ENCODE assay signal across 25 cellular contexts in genomic region chr6:157767071-157767750, GRCh38. TPM values are rescaled to one million over a fixed set of nuclear protein-coding genes. Genes with fewer than 3 reads are reported as not detected.
A peak's percentile ranks its signal among the peaks of the same experiment; 100 is the strongest.
DNase-seq lines count a peak whose midpoint lies in the region; ATAC-seq, FAIRE-seq and TF ChIP-seq lines count a peak whose summit lies in the region.
"Had no signal": no experiment of that assay in that cellular context is flagged by ENCODE, and none has a peak within 500 bp of the region (broad histone marks: within the 10 kb centered on the region; RNA-seq: fewer than 3 reads in every experiment).

No MANE protein-coding gene starts in this region.

- H3K4me3 Mint-ChIP-seq in CD4-positive, CD25-positive, alpha-beta regulatory T cell, result no peak overlapping the region
- no peak overlapping the region for H3K4me3 Mint-ChIP-seq in stimulated activated effector memory CD8-positive, alpha-beta T cell treated with anti-CD3 and anti-CD28 coated beads, Interleukin-12 subunit alpha, Interleukin-12 subunit beta, amount 100 ng/mL, for 72 hours
- H3K4me3 Mint-ChIP-seq: activated T-cell treated with anti-CD3 and anti-CD28 coated beads, Interleukin-2, amount 50 U/mL, for 4 hours; central memory CD8-positive, alpha-beta T cell had no signal

- H3K9me3 Mint-ChIP-seq in CD4-positive, CD25-positive, alpha-beta regulatory T cell, result no peaks in the 10 kb centered on the region
- no peaks in the 10 kb centered on the region for H3K9me3 Mint-ChIP-seq in stimulated activated effector memory CD8-positive, alpha-beta T cell treated with anti-CD3 and anti-CD28 coated beads, Interleukin-12 subunit alpha, Interleukin-12 subunit beta, amount 100 ng/mL, for 72 hours
- H3K9me3 Mint-ChIP-seq: activated T-cell treated with anti-CD3 and anti-CD28 coated beads, Interleukin-2, amount 50 U/mL, for 4 hours; central memory CD8-positive, alpha-beta T cell had no signal

- no peak overlapping the region for H2BK20ac ChIP-seq in H1 (ENCODE audit: low read length)

- no peak for TF ChIP-seq RAD21 in H1 (IDR thresholded peaks at IDR 0.05 in 1 of 2, conservative IDR thresholded peaks at IDR 0.05 in 1 of 2; ENCODE audit: low read depth in 2 of 2, low read length in 2 of 2)

- H3K4me1 ChIP-seq in CD4-positive, CD25-positive, alpha-beta regulatory T cell (ENCODE audit: control insufficient read depth, insufficient read depth, low read length, poor library complexity, severe bottlenecking), result peaks cover 51% of the 10 kb centered on the region
- H3K4me1 ChIP-seq in Panc1 (ENCODE audit: control insufficient read depth, insufficient read depth, low read length) (peaks cover 50% of the 10 kb centered on the region), H1 (replicated peaks in 1 of 4; ENCODE audit: control insufficient read depth in 3 of 4, insufficient read depth in 4 of 4, low read length in 3 of 4) (peaks cover 11 to 17% (median 12%) of the 10 kb centered on the region in 4 experiments; a peak in 6 of 7 replicates), OCI-LY7 (ENCODE audit: insufficient read depth, low read length, poor library complexity, severe bottlenecking) (peaks cover 57% of the 10 kb centered on the region)

- no peak overlapping the region; the same call in 1 of the 2 replicates for H4K8ac ChIP-seq in H1 (ENCODE audit: extremely low read depth, insufficient read depth, low read length)

- H3K36me3 ChIP-seq in CD4-positive, CD25-positive, alpha-beta regulatory T cell (ENCODE audit: control insufficient read depth, insufficient read depth, low read length), result no peaks in the 10 kb centered on the region
- no peaks in the 10 kb centered on the region for H3K36me3 ChIP-seq in Panc1 (ENCODE audit: control insufficient read depth, insufficient read depth, low read length)
- no peaks in the 10 kb centered on the region for H3K36me3 ChIP-seq in H1 (ENCODE audit: control insufficient read depth in 2 of 4, insufficient read depth in 4 of 4, low read length in 3 of 4)
- no peaks in the 10 kb centered on the region for H3K36me3 ChIP-seq in OCI-LY7 (ENCODE audit: insufficient read depth, low read length)
- H3K36me3 ChIP-seq: heart left ventricle had no signal

- TF ChIP-seq POLR2A in H1 (IDR thresholded peaks at IDR 0.05; ENCODE audit: control extremely low read depth in 1 of 2, low read depth in 2 of 2, low read length in 2 of 2), result no peak

- no peak overlapping the region for H2AK5ac ChIP-seq in H1 (ENCODE audit: low read depth, low read length)

- FAIRE-seq in H1 (lab: Jason Lieb, UNC), result no peak
- FAIRE-seq: GM12891 had no signal

- no peak overlapping the region for H4K91ac ChIP-seq in H1 (replicated peaks; ENCODE audit: insufficient read length, low read length)

- WGBS in H1 (ENCODE audit: extremely low coverage in 1 of 2, insufficient coverage in 1 of 2, insufficient read length in 1 of 2, insufficient replicate concordance in 2 of 2, low coverage in 1 of 2, low lambda C conversion rate in 2 of 2, missing lambda C conversion rate in 1 of 2), 2 experiments, result 89% methylated on average over 10 of the region's 10 CpGs; no CpG with 5 or more reads in 1 of the 2 experiments

- intact Hi-C loops in Panc1 (cut with micrococcal nuclease; ENCODE audit: unreplicated experiment), result no loop called here
- intact Hi-C loops in OCI-LY7 (cut with micrococcal nuclease; ENCODE audit: unreplicated experiment), result loop anchor here (10.0 kb wide), 2 partner anchors 202 to 442 kb away; partner anchors contain the start of gene TMEM242

- H3K4me3 ChIP-seq in CD4-positive, CD25-positive, alpha-beta regulatory T cell (ENCODE audit: low read depth, low read length), result no peak overlapping the region
- H3K4me3 ChIP-seq in Panc1 (ENCODE audit: low read depth in 2 of 2, low read length in 2 of 2) (no peak overlapping the region), H1 (ENCODE audit: extremely low read depth in 1 of 4, insufficient read depth in 2 of 4, low read depth in 3 of 4, low read length in 4 of 4) (no peak overlapping the region), OCI-LY7 (ENCODE audit: low read depth, low read length, poor library complexity, severe bottlenecking) (no peak overlapping the region)
- H3K4me3 ChIP-seq: heart left ventricle, testis had no signal

- no peak overlapping the region for H3K18ac ChIP-seq in H1 (ENCODE audit: extremely low read depth, low read length)

- no peak for ATAC-seq in CD4-positive, CD25-positive, alpha-beta regulatory T cell (ENCODE audit: low read depth in 2 of 2)
- ATAC-seq in Panc1, result no peak
- no peak for ATAC-seq in stimulated activated effector memory CD8-positive, alpha-beta T cell treated with anti-CD3 and anti-CD28 coated beads, Interleukin-12 subunit alpha, Interleukin-12 subunit beta, amount 100 ng/mL, for 72 hours
- no peak for ATAC-seq in HG03108 (IDR thresholded peaks at IDR 0.05; ENCODE audit: unreplicated experiment)
- ATAC-seq: activated T-cell treated with anti-CD3 and anti-CD28 coated beads, Interleukin-2, amount 50 U/mL, for 4 hours; heart left ventricle; left cardiac atrium; SK-N-SH treated with all-trans-retinoic acid at 6 μM for 48 hours had no signal

- H2BK120ac ChIP-seq in H1 (replicated peaks; ENCODE audit: low read depth, low read length), result no peak overlapping the region

- POLR2A ChIA-PET in Panc1 (lab: Charles Lee) (no interaction called here), H1 (lab: Charles Lee; ENCODE audit: partially characterized antibody) (no interaction called here), OCI-LY7 (lab: Charles Lee) (interaction anchor here (0.6 kb wide), 1 partner anchor 111 kb away, joined by 5 read pairs; no protein-coding TSS in a partner anchor)

- peaks cover 12% of the 10 kb centered on the region for H3K27me3 Mint-ChIP-seq in CD4-positive, CD25-positive, alpha-beta regulatory T cell
- H3K27me3 Mint-ChIP-seq: progenitor cell of endocrine pancreas had no signal

- no peak overlapping the region for H3K14ac ChIP-seq in H1 (ENCODE audit: insufficient read length)

- no peak overlapping the region for H3K4me2 ChIP-seq in H1 (ENCODE audit: insufficient read depth in 1 of 2, low read depth in 2 of 2, low read length in 2 of 2)
- no peak overlapping the region; the same call in 1 of the 2 replicates for H3K4me2 ChIP-seq in OCI-LY7 (ENCODE audit: low read length)

- BruUV-seq in Panc1 (replicated peaks; lab: Mats Ljungman, UMichigan) (no TSS peak), OCI-LY7 (replicated peaks; lab: Mats Ljungman, UMichigan) (no TSS peak)

- no peak for TF ChIP-seq EP300 in H1 (IDR thresholded peaks at IDR 0.05; ENCODE audit: borderline replicate concordance in 1 of 2, low read depth in 2 of 2, low read length in 2 of 2)

- in situ Hi-C loops in Panc1 (cut with HindIII; ENCODE audit: low pct_unique_long_range_greater_than_20kb, low sequenced_read_pairs), result loop anchor here (25.0 kb wide), 1 partner anchor 95 kb away; no protein-coding TSS in a partner anchor
- in situ Hi-C loops in GM13976 (cut with MboI; ENCODE audit: low sequenced_read_pairs, unreplicated experiment), result no loop called here
- in situ Hi-C loops in GM13977 (cut with MboI; ENCODE audit: low pct_unique_long_range_greater_than_20kb, low sequenced_read_pairs, unreplicated experiment), result no loop called here

- peaks cover 25 to 64% (median 45%) of the 10 kb centered on the region in 4 donors for H3K4me1 Mint-ChIP-seq in CD4-positive, CD25-positive, alpha-beta regulatory T cell
- H3K4me1 Mint-ChIP-seq in stimulated activated effector memory CD8-positive, alpha-beta T cell treated with anti-CD3 and anti-CD28 coated beads, Interleukin-12 subunit alpha, Interleukin-12 subunit beta, amount 100 ng/mL, for 72 hours, result peaks cover 67% of the 10 kb centered on the region

- CTCF ChIA-PET in Panc1 (lab: Charles Lee), result no interaction called here
- CTCF ChIA-PET in H1 (lab: Charles Lee; ENCODE audit: partially characterized antibody), result interaction anchor here (1.7 kb wide), 1 partner anchor 98 kb away, joined by 4 read pairs; no protein-coding TSS in a partner anchor
- CTCF ChIA-PET in OCI-LY7 (lab: Charles Lee; ENCODE audit: unreplicated experiment), result no interaction called here

- no peak overlapping the region for H2BK5ac ChIP-seq in H1 (ENCODE audit: low read depth, low read length)

- no peak overlapping the region for H2BK15ac ChIP-seq in H1 (ENCODE audit: low read length)

- H2BK12ac ChIP-seq in H1 (ENCODE audit: low read depth, low read length), result no peak overlapping the region

- no peaks in the 10 kb centered on the region for H3K9me2 ChIP-seq in OCI-LY7 (ENCODE audit: insufficient read depth, low read length)

- H3K23ac ChIP-seq in H1 (ENCODE audit: insufficient read length), result no peak overlapping the region

- no peak overlapping the region for H4K5ac ChIP-seq in H1 (ENCODE audit: insufficient read length, low read depth, low read length)

- no peak for DNase-seq in CD4-positive, CD25-positive, alpha-beta regulatory T cell
- DNase-seq in Panc1 (ENCODE audit: low read depth, low spot score), result no peak
- DNase-seq in H1 (ENCODE audit: low read depth in 1 of 2, low spot score in 2 of 2), result no peak
- DNase-seq in stimulated activated effector memory CD8-positive, alpha-beta T cell treated with anti-CD3 and anti-CD28 coated beads, Interleukin-12 subunit alpha, Interleukin-12 subunit beta, amount 100 ng/mL, for 72 hours (ENCODE audit: low spot score in 2 of 2), result no peak
- DNase-seq in GM13976 (ENCODE audit: low spot score), result no peak
- no peak for DNase-seq in GM13977 (ENCODE audit: low spot score)
- DNase-seq in OCI-LY7 (ENCODE audit: low spot score), result no peak
- DNase-seq: activated CD8-positive, alpha-beta memory T cell treated with anti-CD3 and anti-CD28 coated beads for 24 hours; activated naive CD4-positive, alpha-beta T cell treated with anti-CD3 and anti-CD28 coated beads, Interleukin-2, amount 50 U/mL, for 16 hours; activated T-cell treated with anti-CD3 and anti-CD28 coated beads, Interleukin-2, amount 50 U/mL, for 4 hours; Caco-2; DND-41; GOT3; heart left ventricle; left cardiac atrium; NCI-H1436 treated with DMSO at 0.1 percent for 48 hours; NCI-H2171 treated with DMSO at 0.1 percent for 48 hours; NCI-H524 treated with DMSO at 0.1 percent for 48 hours; T-helper 9 cell; testis had no signal

- H3K9ac ChIP-seq in H1 (replicated peaks in 1 of 4; ENCODE audit: extremely low read depth in 1 of 4, low read depth in 3 of 4, low read length in 3 of 4), result no peak overlapping the region

- H3K27ac Mint-ChIP-seq in CD4-positive, CD25-positive, alpha-beta regulatory T cell, result peak overlapping the region; percentile 39 to 98 (median 80)
- peak overlapping the region; percentile 58 for H3K27ac Mint-ChIP-seq in stimulated activated effector memory CD8-positive, alpha-beta T cell treated with anti-CD3 and anti-CD28 coated beads, Interleukin-12 subunit alpha, Interleukin-12 subunit beta, amount 100 ng/mL, for 72 hours
- H3K27ac Mint-ChIP-seq: progenitor cell of endocrine pancreas had no signal

- TF ChIP-seq CTCF in Panc1 (IDR thresholded peaks at IDR 0.05) (no peak), H1 (IDR thresholded peaks at IDR 0.05; ENCODE audit: control extremely low read depth in 1 of 3, insufficient read depth in 1 of 3, low read depth in 1 of 3, low read length in 3 of 3) (no peak), GM13976 (IDR thresholded peaks at IDR 0.05; ENCODE audit: borderline replicate concordance, control extremely low read depth, extremely low read depth, insufficient read depth, missing control alignments) (no peak), GM13977 (IDR thresholded peaks at IDR 0.05; ENCODE audit: extremely low read depth, insufficient read depth, missing control alignments) (no peak), OCI-LY7 (conservative IDR thresholded peaks at IDR 0.05; ENCODE audit: low read length) (no peak)

- H3K9me3 ChIP-seq in CD4-positive, CD25-positive, alpha-beta regulatory T cell (ENCODE audit: control insufficient read depth in 2 of 2, low read length in 2 of 2), result no peaks in the 10 kb centered on the region
- H3K9me3 ChIP-seq in Panc1 (ENCODE audit: control insufficient read depth, insufficient read depth, low read depth, low read length), result no peaks in the 10 kb centered on the region
- no peaks in the 10 kb centered on the region for H3K9me3 ChIP-seq in H1 (ENCODE audit: insufficient read depth in 2 of 2, low read depth in 1 of 2, low read length in 1 of 2)
- H3K9me3 ChIP-seq in OCI-LY7 (ENCODE audit: low read length), result no peaks in the 10 kb centered on the region
- H3K9me3 ChIP-seq: Caco-2, heart left ventricle, testis had no signal

- no peaks in the 10 kb centered on the region for H3K79me2 ChIP-seq in H1 (ENCODE audit: control insufficient read depth in 1 of 2, insufficient read depth in 2 of 2, low read length in 2 of 2)
- H3K79me2 ChIP-seq in OCI-LY7 (ENCODE audit: insufficient read depth, low read depth, low read length), result no peaks in the 10 kb centered on the region

- H3K27ac ChIP-seq in CD4-positive, CD25-positive, alpha-beta regulatory T cell (ENCODE audit: insufficient read depth, low read length, poor library complexity, severe bottlenecking), result no peak overlapping the region
- peak overlapping the region; percentile 37; the same call in 1 of the 2 replicates for H3K27ac ChIP-seq in Panc1 (ENCODE audit: low read length)
- H3K27ac ChIP-seq in H1 (ENCODE audit: low read depth, low read length), result no peak overlapping the region
- no peak overlapping the region for H3K27ac ChIP-seq in OCI-LY7 (ENCODE audit: low read depth, low read length, poor library complexity, severe bottlenecking)

- no peaks in the 10 kb centered on the region for H3K79me1 ChIP-seq in H1 (ENCODE audit: low read depth, low read length)

- no peak overlapping the region for H3K4ac ChIP-seq in H1 (replicated peaks; ENCODE audit: insufficient read length, low read depth, low read length)

- H4K20me1 ChIP-seq in H1 (replicated peaks in 1 of 2; ENCODE audit: control insufficient read depth in 1 of 2, insufficient read depth in 2 of 2, low read length in 2 of 2), result no peaks in the 10 kb centered on the region
- 0 out of 2 replicates have a peak, but pooled peaks cover 3% of the 10 kb centered on the region for H4K20me1 ChIP-seq in OCI-LY7 (ENCODE audit: insufficient read depth, low read length)

- H3K27me3 ChIP-seq in CD4-positive, CD25-positive, alpha-beta regulatory T cell (ENCODE audit: control insufficient read depth, insufficient read depth, low read length), result no peaks in the 10 kb centered on the region
- H3K27me3 ChIP-seq in Panc1 (ENCODE audit: control insufficient read depth, insufficient read depth, low read length) (no peaks in the 10 kb centered on the region), H1 (replicated peaks in 1 of 4; ENCODE audit: control insufficient read depth in 3 of 4, extremely low read depth in 1 of 4, insufficient read depth in 3 of 4, low read length in 3 of 4) (no peaks in the 10 kb centered on the region)
- H3K27me3 ChIP-seq: heart left ventricle, testis had no signal

- H3K23me2 ChIP-seq in H1 (ENCODE audit: low read depth, low read length), result no peaks in the 10 kb centered on the region; the same call in 1 of the 2 replicates

- H2AFZ ChIP-seq in H1 (ENCODE audit: low read length) (no peak overlapping the region), OCI-LY7 (ENCODE audit: low read length) (no peak overlapping the region)

- H3K56ac ChIP-seq in H1 (replicated peaks; ENCODE audit: insufficient read length, low read depth, low read length), result no peak overlapping the region

- H3K36me3 Mint-ChIP-seq in CD4-positive, CD25-positive, alpha-beta regulatory T cell, result no peaks in the 10 kb centered on the region
- peaks cover 8% of the 10 kb centered on the region for H3K36me3 Mint-ChIP-seq in stimulated activated effector memory CD8-positive, alpha-beta T cell treated with anti-CD3 and anti-CD28 coated beads, Interleukin-12 subunit alpha, Interleukin-12 subunit beta, amount 100 ng/mL, for 72 hours

RNA-seq across cellular contexts. Expression of gene SNX9, which starts 55.8 kb away (rescaled TPM):
- 31.6 TPM for total RNA-seq in CD4-positive, CD25-positive, alpha-beta regulatory T cell
- 10 to 100 TPM; 16.4 to 23.5 (median 19.9) TPM for polyA plus RNA-seq in CD4-positive, CD25-positive, alpha-beta regulatory T cell
- 46.0 TPM for total RNA-seq in Panc1 (2021; ENCODE audit: unreplicated experiment)
- 37.4 TPM for polyA plus RNA-seq in Panc1 (2012; ENCODE audit: insufficient read length)
- 23.1 and 23.2 TPM in 2 replicates for total RNA-seq in H1 (2021; fragmentation: NEBNext Ultra II Directional; extraction: Animal tissue kit (Norgen Biotek cat#: 25700))
- polyA plus RNA-seq in H1 (2011; rRNA removed), result 10.9 and 11.8 TPM in 2 replicates
- polyA plus RNA-seq in H1 (2011; cell fraction: cytosol; rRNA removed), result 17.8 TPM
- 14.7 TPM for polyA plus RNA-seq in H1 (2011; cell fraction: nucleus; rRNA removed)
- polyA plus RNA-seq in H1 (2012, experiment 1 of 2), result 14.0 to 18.2 TPM (median 16.2 TPM) in 4 replicates
- polyA plus RNA-seq in H1 (2012, experiment 2 of 2), result 3.6 TPM
- polyA plus RNA-seq in H1 (2013, experiment 1 of 2), result 20.5 TPM
- polyA plus RNA-seq in H1 (2013, experiment 2 of 2), result 20.3 TPM
- 15.1 and 15.9 TPM in 2 replicates for polyA minus RNA-seq in H1 (2011; rRNA and poly(A)+ RNA removed)
- polyA minus RNA-seq in H1 (2011; cell fraction: cytosol; rRNA and poly(A)+ RNA removed), result 11.9 TPM
- polyA minus RNA-seq in H1 (2011; cell fraction: nucleus; rRNA and poly(A)+ RNA removed), result 10.2 TPM
- not detected in 2 replicates for total RNA-seq in OCI-LY7 (2014; rRNA removed; shearing (Covaris generic))
- total RNA-seq in OCI-LY7 (2022), result not detected in 2 replicates

Comparison
In these comparisons a context has a peak if more than half of its experiments do, and no peak if none do; other contexts are left out.
1. RNA of gene SNX9, which starts 55.8 kb away (total RNA-seq): 46.0 TPM in Panc1 (single experiment), 31.6 TPM in CD4-positive, CD25-positive, alpha-beta regulatory T cell (single experiment) and 23.1 to 23.2 TPM in H1; not detected in OCI-LY7; every median in the first group is over 10 times any median in the second.